In genomic region chr6:110876170-110876773, GRCh38 we compare ENCODE assay signal across 8 cellular contexts. TPM values are rescaled to one million over a fixed set of nuclear protein-coding genes. Genes with fewer than 3 reads are reported as not detected.
A peak's percentile ranks its signal among the peaks of the same experiment; 100 is the strongest.
DNase-seq lines count a peak whose midpoint lies in the region; ATAC-seq and TF ChIP-seq lines count a peak whose summit lies in the region.

No MANE protein-coding gene starts in this region.

- TF ChIP-seq CTCF in AG04449 (IDR thresholded peaks at IDR 0.05; ENCODE audit: insufficient read depth, low read length, missing control alignments): no peak

- POLR2A ChIA-PET in AG04449 (lab: Yijun Ruan, JAX): interaction anchor here (1.0 to 4.0 kb wide), 5 partner anchors 9 to 194 kb away, joined by 4 to 31 read pairs (median 12); partner anchors contain the start of genes CDK19 and GTF3C6

- H3K27me3 Mint-ChIP-seq in dendritic cell treated with granulocyte-macrophage colony-stimulating factor and Interleukin-4, amounts not matched to agents 40 ng/mL and 50 ng/mL, for 4 days: no peaks in the 10 kb centered on the region

- H3K36me3 Mint-ChIP-seq in dendritic cell treated with granulocyte-macrophage colony-stimulating factor and Interleukin-4, amounts not matched to agents 40 ng/mL and 50 ng/mL, for 4 days (ENCODE audit: low read depth): peaks cover 32% of the 10 kb centered on the region

- ATAC-seq in GM18870 (IDR thresholded peaks at IDR 0.05; ENCODE audit: unreplicated experiment): peak; percentile 29
- ATAC-seq in HG03175 (IDR thresholded peaks at IDR 0.05; ENCODE audit: unreplicated experiment): peak; percentile 41
- peak; percentile 78 for ATAC-seq in left lobe of liver

- peak overlapping the region; percentile 100 for H3K27ac Mint-ChIP-seq in dendritic cell treated with granulocyte-macrophage colony-stimulating factor and Interleukin-4, amounts not matched to agents 40 ng/mL and 50 ng/mL, for 4 days

- H3K4me3 ChIP-seq in AG04449 (ENCODE audit: low read depth, low read length): peak overlapping the region; percentile 85

- CTCF ChIA-PET in AG04449 (lab: Yijun Ruan, JAX): interaction anchor here (0.5 to 5.0 kb wide), 8 partner anchors 11 to 358 kb away, joined by 3 to 51 read pairs (median 3); no protein-coding TSS in a partner anchor

- H3K9me3 Mint-ChIP-seq in dendritic cell treated with granulocyte-macrophage colony-stimulating factor and Interleukin-4, amounts not matched to agents 40 ng/mL and 50 ng/mL, for 4 days: no peaks in the 10 kb centered on the region

- peak overlapping the region; percentile 99 for H3K4me3 Mint-ChIP-seq in dendritic cell treated with granulocyte-macrophage colony-stimulating factor and Interleukin-4, amounts not matched to agents 40 ng/mL and 50 ng/mL, for 4 days

- DNase-seq in AG04449 (ENCODE audit: low read depth, low spot score) (peak; percentile 47), NCI-H524 (lab: John Stamatoyannopoulos, UW) (peak; percentile 56 to 81), left lobe of liver (ENCODE audit: low spot score) (peak; percentile 92)
- peak; percentile 49 for DNase-seq in activated CD4-positive, alpha-beta T cell treated with anti-CD3 and anti-CD28 coated beads, Interleukin-2, amount 50 U/mL, for 1 hour
- DNase-seq in stimulated activated CD4-positive, alpha-beta T cell treated with anti-CD3 and anti-CD28 coated beads, Interleukin-2, amount 100 ng/mL, for 24 hours: peak; percentile 67 to 74

- intact Hi-C loops in dendritic cell treated with granulocyte-macrophage colony-stimulating factor and Interleukin-4, amounts not matched to agents 40 ng/mL and 50 ng/mL, for 4 days (cut with micrococcal nuclease): loop anchor here (1.0 kb wide), 1 partner anchor 68 kb away; no protein-coding TSS in a partner anchor

- H3K4me1 Mint-ChIP-seq in dendritic cell treated with granulocyte-macrophage colony-stimulating factor and Interleukin-4, amounts not matched to agents 40 ng/mL and 50 ng/mL, for 4 days (ENCODE audit: low read depth): peaks cover 46% of the 10 kb centered on the region

RNA-seq across cellular contexts. Expression of gene AMD1, which starts 1.7 kb away (rescaled TPM):
- total RNA-seq in left lobe of liver: 14.3 TPM

Comparison
In these comparisons a context has a peak if more than half of its experiments do, and no peak if none do; other contexts are left out.
1. Peak in every context shown above with its lines: DNase-seq, ATAC-seq and H3K4me3 ChIP-seq.